Comparison of ENCODE assay signal across 27 cellular contexts in genomic region chr5:142484821-142485387, GRCh38.
DNase-seq lines count a peak whose midpoint lies in the region; ATAC-seq and TF ChIP-seq lines count a peak whose summit lies in the region.
"Had no signal": no experiment of that assay in that cellular context is flagged by ENCODE, and none has a peak within 500 bp of the region (broad histone marks: within the 10 kb centered on the region; RNA-seq: fewer than 3 reads in every experiment).

No MANE protein-coding gene starts in this region.

- DNase-seq in EH (ENCODE audit: low read depth) = peak; percentile 93
- DNase-seq in M059J (ENCODE audit: low read depth) = peak; percentile 25
- DNase-seq in cardiac fibroblast (ENCODE audit: low read depth in 2 of 2) = peak; percentile 59 to 71
- DNase-seq in islet precursor cell = peak; percentile 86
- DNase-seq in left lobe of liver (ENCODE audit: low spot score) = no peak
- no peak for DNase-seq in NCI-H1436 (lab: John Stamatoyannopoulos, UW)
- DNase-seq: activated CD4-positive, alpha-beta T cell treated with anti-CD3 and anti-CD28 coated beads for 48 hours; activated CD8-positive, alpha-beta memory T cell treated with anti-CD3 and anti-CD28 coated beads for 24 hours; activated effector memory CD4-positive, alpha-beta T cell treated with Interleukin-2 at 50 U/mL for 16 hours; activated naive CD8-positive, alpha-beta T cell treated with anti-CD3 and anti-CD28 coated beads for 36 hours; central memory CD4-positive, alpha-beta T cell; H7; mammary epithelial cell; NCI-H1436 treated with DMSO at 0.1 percent for 48 hours; NCI-H446 treated with DMSO at 0.1 percent for 48 hours; OCI-M1; right cardiac atrium; stimulated activated CD4-positive, alpha-beta T cell treated with anti-CD3 and anti-CD28 coated beads, Interleukin-12 subunit alpha, Interleukin-12 subunit beta, amount 100 ng/mL, for 4 hours; stimulated activated CD4-positive, alpha-beta T cell treated with anti-CD3 and anti-CD28 coated beads, Interleukin-4, amount 100 ng/mL, for 24 hours; substantia nigra; upper lobe of left lung had no signal

- ATAC-seq in left lobe of liver = no peak
- no peak for ATAC-seq in GM18498 (IDR thresholded peaks at IDR 0.05; ENCODE audit: unreplicated experiment)
- no peak for ATAC-seq in HG03025 (IDR thresholded peaks at IDR 0.05; ENCODE audit: low FRiP score, unreplicated experiment)
- ATAC-seq: GM12878; right cardiac atrium; stimulated activated effector memory CD8-positive, alpha-beta T cell treated with anti-CD3 and anti-CD28 coated beads, Interleukin-12 subunit alpha, Interleukin-12 subunit beta, amount 100 ng/mL, for 72 hours had no signal

- H3K4me3 ChIP-seq in cardiac fibroblast (replicated peaks in 1 of 2; ENCODE audit: low read depth in 2 of 2, low read length in 2 of 2) = no peak overlapping the region
- H3K4me3 ChIP-seq: ascending aorta, GM12878, neural progenitor cell, upper lobe of left lung had no signal

- no peak for TF ChIP-seq CTCF in cardiac fibroblast (IDR thresholded peaks at IDR 0.05; ENCODE audit: low read depth, low read length)

Comparison
In these comparisons a context has a peak if more than half of its experiments do, and no peak if none do; other contexts are left out.
1. DNase-seq: peak in EH (single experiment), M059J (single experiment), cardiac fibroblast (2 of 2) and islet precursor cell (single experiment); none in left lobe of liver (single experiment) and NCI-H1436 (single experiment).